ENCODE assay signal across 1 cellular context in genomic region chr1:61338899-61339298, GRCh38.
TF ChIP-seq lines count a peak whose summit lies in the region.

No MANE protein-coding gene starts in this region.

TF ChIP-seq in HepG2, 621 proteins besides CTCF, POLR2A, EP300 and RAD21 (continued from another document and continues in another):
- TF ChIP-seq, protein P1, sequence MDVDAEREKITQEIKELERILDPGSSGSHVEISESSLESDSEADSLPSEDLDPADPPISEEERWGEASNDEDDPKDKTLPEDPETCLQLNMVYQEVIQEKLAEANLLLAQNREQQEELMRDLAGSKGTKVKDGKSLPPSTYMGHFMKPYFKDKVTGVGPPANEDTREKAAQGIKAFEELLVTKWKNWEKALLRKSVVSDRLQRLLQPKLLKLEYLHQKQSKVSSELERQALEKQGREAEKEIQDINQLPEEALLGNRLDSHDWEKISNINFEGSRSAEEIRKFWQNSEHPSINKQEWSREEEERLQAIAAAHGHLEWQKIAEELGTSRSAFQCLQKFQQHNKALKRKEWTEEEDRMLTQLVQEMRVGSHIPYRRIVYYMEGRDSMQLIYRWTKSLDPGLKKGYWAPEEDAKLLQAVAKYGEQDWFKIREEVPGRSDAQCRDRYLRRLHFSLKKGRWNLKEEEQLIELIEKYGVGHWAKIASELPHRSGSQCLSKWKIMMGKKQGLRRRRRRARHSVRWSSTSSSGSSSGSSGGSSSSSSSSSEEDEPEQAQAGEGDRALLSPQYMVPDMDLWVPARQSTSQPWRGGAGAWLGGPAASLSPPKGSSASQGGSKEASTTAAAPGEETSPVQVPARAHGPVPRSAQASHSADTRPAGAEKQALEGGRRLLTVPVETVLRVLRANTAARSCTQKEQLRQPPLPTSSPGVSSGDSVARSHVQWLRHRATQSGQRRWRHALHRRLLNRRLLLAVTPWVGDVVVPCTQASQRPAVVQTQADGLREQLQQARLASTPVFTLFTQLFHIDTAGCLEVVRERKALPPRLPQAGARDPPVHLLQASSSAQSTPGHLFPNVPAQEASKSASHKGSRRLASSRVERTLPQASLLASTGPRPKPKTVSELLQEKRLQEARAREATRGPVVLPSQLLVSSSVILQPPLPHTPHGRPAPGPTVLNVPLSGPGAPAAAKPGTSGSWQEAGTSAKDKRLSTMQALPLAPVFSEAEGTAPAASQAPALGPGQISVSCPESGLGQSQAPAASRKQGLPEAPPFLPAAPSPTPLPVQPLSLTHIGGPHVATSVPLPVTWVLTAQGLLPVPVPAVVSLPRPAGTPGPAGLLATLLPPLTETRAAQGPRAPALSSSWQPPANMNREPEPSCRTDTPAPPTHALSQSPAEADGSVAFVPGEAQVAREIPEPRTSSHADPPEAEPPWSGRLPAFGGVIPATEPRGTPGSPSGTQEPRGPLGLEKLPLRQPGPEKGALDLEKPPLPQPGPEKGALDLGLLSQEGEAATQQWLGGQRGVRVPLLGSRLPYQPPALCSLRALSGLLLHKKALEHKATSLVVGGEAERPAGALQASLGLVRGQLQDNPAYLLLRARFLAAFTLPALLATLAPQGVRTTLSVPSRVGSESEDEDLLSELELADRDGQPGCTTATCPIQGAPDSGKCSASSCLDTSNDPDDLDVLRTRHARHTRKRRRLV (CRISPR knock-in tag; IDR thresholded peaks at IDR 0.05), result no peak
- TF ChIP-seq YEATS2 (CRISPR knock-in tag; IDR thresholded peaks at IDR 0.05; ENCODE audit: borderline replicate concordance) (no peak), CREB3 (CRISPR knock-in tag; IDR thresholded peaks at IDR 0.05) (no peak), ATF7-NPFF (CRISPR knock-in tag; IDR thresholded peaks at IDR 0.05; ENCODE audit: low read depth) (no peak), ZNF101 (CRISPR knock-in tag; IDR thresholded peaks at IDR 0.05; ENCODE audit: borderline replicate concordance, low read depth) (no peak), ZFP37 (CRISPR knock-in tag; IDR thresholded peaks at IDR 0.05; ENCODE audit: borderline replicate concordance) (no peak), SYNCRIP (IDR thresholded peaks at IDR 0.05; ENCODE audit: insufficient read depth, low read depth, low read length) (no peak), ZNF558 (CRISPR knock-in tag; IDR thresholded peaks at IDR 0.05; ENCODE audit: borderline replicate concordance) (no peak), ZNF563 (CRISPR knock-in tag; IDR thresholded peaks at IDR 0.05) (no peak), ZBTB46 (CRISPR knock-in tag; IDR thresholded peaks at IDR 0.05; ENCODE audit: borderline replicate concordance) (no peak), TBX3 (IDR thresholded peaks at IDR 0.05; ENCODE audit: borderline replicate concordance) (no peak), SETDB1 (CRISPR knock-in tag; IDR thresholded peaks at IDR 0.05; ENCODE audit: borderline replicate concordance) (no peak), XBP1 (CRISPR knock-in tag; IDR thresholded peaks at IDR 0.05) (no peak), PCBP2 (optimal IDR thresholded peaks at IDR 0.05; ENCODE audit: low read depth, low read length, poor library complexity, severe bottlenecking) (no peak), ZSCAN29 (CRISPR knock-in tag; conservative IDR thresholded peaks at IDR 0.05) (no peak), CHCHD3 (CRISPR knock-in tag; IDR thresholded peaks at IDR 0.05) (no peak), SKI (IDR thresholded peaks at IDR 0.05; ENCODE audit: partially characterized antibody) (peak; percentile 23), NR2F2 (IDR thresholded peaks at IDR 0.05; ENCODE audit: borderline replicate concordance, low read depth) (peak; percentile 26; the same call in 1 of the 2 replicates), KLF13 (CRISPR knock-in tag; IDR thresholded peaks at IDR 0.05) (no peak), PPARG (CRISPR knock-in tag; conservative IDR thresholded peaks at IDR 0.05) (peak; percentile 65), MAFF (IDR thresholded peaks at IDR 0.05; ENCODE audit: low read depth, low read length) (no peak), PRMT3 (CRISPR knock-in tag; IDR thresholded peaks at IDR 0.05; ENCODE audit: borderline replicate concordance, low read depth) (no peak), SMARCE1 (IDR thresholded peaks at IDR 0.05; ENCODE audit: borderline replicate concordance) (no peak), FOSL2 (CRISPR knock-in tag; IDR thresholded peaks at IDR 0.05) (peak; percentile 61; the same call in 1 of the 2 replicates), FOSL1 (CRISPR knock-in tag; IDR thresholded peaks at IDR 0.05; ENCODE audit: borderline replicate concordance) (no peak)
- TF ChIP-seq, protein P2, sequence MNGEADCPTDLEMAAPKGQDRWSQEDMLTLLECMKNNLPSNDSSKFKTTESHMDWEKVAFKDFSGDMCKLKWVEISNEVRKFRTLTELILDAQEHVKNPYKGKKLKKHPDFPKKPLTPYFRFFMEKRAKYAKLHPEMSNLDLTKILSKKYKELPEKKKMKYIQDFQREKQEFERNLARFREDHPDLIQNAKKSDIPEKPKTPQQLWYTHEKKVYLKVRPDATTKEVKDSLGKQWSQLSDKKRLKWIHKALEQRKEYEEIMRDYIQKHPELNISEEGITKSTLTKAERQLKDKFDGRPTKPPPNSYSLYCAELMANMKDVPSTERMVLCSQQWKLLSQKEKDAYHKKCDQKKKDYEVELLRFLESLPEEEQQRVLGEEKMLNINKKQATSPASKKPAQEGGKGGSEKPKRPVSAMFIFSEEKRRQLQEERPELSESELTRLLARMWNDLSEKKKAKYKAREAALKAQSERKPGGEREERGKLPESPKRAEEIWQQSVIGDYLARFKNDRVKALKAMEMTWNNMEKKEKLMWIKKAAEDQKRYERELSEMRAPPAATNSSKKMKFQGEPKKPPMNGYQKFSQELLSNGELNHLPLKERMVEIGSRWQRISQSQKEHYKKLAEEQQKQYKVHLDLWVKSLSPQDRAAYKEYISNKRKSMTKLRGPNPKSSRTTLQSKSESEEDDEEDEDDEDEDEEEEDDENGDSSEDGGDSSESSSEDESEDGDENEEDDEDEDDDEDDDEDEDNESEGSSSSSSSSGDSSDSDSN (CRISPR knock-in tag; IDR thresholded peaks at IDR 0.05), result no peak
- TF ChIP-seq, protein P3, sequence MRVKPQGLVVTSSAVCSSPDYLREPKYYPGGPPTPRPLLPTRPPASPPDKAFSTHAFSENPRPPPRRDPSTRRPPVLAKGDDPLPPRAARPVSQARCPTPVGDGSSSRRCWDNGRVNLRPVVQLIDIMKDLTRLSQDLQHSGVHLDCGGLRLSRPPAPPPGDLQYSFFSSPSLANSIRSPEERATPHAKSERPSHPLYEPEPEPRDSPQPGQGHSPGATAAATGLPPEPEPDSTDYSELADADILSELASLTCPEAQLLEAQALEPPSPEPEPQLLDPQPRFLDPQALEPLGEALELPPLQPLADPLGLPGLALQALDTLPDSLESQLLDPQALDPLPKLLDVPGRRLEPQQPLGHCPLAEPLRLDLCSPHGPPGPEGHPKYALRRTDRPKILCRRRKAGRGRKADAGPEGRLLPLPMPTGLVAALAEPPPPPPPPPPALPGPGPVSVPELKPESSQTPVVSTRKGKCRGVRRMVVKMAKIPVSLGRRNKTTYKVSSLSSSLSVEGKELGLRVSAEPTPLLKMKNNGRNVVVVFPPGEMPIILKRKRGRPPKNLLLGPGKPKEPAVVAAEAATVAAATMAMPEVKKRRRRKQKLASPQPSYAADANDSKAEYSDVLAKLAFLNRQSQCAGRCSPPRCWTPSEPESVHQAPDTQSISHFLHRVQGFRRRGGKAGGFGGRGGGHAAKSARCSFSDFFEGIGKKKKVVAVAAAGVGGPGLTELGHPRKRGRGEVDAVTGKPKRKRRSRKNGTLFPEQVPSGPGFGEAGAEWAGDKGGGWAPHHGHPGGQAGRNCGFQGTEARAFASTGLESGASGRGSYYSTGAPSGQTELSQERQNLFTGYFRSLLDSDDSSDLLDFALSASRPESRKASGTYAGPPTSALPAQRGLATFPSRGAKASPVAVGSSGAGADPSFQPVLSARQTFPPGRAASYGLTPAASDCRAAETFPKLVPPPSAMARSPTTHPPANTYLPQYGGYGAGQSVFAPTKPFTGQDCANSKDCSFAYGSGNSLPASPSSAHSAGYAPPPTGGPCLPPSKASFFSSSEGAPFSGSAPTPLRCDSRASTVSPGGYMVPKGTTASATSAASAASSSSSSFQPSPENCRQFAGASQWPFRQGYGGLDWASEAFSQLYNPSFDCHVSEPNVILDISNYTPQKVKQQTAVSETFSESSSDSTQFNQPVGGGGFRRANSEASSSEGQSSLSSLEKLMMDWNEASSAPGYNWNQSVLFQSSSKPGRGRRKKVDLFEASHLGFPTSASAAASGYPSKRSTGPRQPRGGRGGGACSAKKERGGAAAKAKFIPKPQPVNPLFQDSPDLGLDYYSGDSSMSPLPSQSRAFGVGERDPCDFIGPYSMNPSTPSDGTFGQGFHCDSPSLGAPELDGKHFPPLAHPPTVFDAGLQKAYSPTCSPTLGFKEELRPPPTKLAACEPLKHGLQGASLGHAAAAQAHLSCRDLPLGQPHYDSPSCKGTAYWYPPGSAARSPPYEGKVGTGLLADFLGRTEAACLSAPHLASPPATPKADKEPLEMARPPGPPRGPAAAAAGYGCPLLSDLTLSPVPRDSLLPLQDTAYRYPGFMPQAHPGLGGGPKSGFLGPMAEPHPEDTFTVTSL (CRISPR knock-in tag; IDR thresholded peaks at IDR 0.05; ENCODE audit: borderline replicate concordance), result peak; percentile 68; the same call in 1 of the 2 replicates
- TF ChIP-seq, protein P4, sequence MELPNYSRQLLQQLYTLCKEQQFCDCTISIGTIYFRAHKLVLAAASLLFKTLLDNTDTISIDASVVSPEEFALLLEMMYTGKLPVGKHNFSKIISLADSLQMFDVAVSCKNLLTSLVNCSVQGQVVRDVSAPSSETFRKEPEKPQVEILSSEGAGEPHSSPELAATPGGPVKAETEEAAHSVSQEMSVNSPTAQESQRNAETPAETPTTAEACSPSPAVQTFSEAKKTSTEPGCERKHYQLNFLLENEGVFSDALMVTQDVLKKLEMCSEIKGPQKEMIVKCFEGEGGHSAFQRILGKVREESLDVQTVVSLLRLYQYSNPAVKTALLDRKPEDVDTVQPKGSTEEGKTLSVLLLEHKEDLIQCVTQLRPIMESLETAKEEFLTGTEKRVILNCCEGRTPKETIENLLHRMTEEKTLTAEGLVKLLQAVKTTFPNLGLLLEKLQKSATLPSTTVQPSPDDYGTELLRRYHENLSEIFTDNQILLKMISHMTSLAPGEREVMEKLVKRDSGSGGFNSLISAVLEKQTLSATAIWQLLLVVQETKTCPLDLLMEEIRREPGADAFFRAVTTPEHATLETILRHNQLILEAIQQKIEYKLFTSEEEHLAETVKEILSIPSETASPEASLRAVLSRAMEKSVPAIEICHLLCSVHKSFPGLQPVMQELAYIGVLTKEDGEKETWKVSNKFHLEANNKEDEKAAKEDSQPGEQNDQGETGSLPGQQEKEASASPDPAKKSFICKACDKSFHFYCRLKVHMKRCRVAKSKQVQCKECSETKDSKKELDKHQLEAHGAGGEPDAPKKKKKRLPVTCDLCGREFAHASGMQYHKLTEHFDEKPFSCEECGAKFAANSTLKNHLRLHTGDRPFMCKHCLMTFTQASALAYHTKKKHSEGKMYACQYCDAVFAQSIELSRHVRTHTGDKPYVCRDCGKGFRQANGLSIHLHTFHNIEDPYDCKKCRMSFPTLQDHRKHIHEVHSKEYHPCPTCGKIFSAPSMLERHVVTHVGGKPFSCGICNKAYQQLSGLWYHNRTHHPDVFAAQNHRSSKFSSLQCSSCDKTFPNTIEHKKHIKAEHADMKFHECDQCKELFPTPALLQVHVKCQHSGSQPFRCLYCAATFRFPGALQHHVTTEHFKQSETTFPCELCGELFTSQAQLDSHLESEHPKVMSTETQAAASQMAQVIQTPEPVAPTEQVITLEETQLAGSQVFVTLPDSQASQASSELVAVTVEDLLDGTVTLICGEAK (IDR thresholded peaks at IDR 0.05), result no peak
- TF ChIP-seq, protein P4 (CRISPR knock-in tag; IDR thresholded peaks at IDR 0.05), result no peak
- TF ChIP-seq, protein P5, sequence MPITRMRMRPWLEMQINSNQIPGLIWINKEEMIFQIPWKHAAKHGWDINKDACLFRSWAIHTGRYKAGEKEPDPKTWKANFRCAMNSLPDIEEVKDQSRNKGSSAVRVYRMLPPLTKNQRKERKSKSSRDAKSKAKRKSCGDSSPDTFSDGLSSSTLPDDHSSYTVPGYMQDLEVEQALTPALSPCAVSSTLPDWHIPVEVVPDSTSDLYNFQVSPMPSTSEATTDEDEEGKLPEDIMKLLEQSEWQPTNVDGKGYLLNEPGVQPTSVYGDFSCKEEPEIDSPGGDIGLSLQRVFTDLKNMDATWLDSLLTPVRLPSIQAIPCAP (CRISPR knock-in tag; IDR thresholded peaks at IDR 0.05; ENCODE audit: low read depth), result no peak
